ENCODE assay signal across 33 cellular contexts in the genomic region with DNA sequence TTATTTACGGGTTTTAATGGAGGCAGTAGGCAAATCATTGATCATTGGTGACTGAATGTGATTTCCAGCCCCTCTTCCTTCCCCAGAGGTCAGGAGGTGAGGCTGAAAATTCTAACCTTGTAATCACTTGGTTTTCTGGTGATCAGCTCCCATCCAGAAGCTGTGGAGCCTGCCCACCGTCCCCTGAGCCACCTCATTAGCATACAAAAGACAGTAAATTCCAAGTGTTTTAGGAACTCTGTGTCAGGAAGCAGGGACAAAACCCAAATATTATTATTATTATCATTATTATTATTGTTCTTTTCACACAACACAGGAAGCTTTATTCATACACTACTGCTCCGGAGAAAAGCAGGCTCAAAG. TPM values are rescaled to one million over a fixed set of nuclear protein-coding genes. Genes with fewer than 3 reads are reported as not detected.
"Had no signal": no experiment of that assay in that cellular context is flagged by ENCODE, and none has a peak within 500 bp of the region (broad histone marks: within the 10 kb centered on the region; RNA-seq: fewer than 3 reads in every experiment).

No MANE protein-coding gene starts in this region.

- H3K4me1 ChIP-seq: ascending aorta, breast epithelium, esophagus squamous epithelium, gastroesophageal sphincter, heart right ventricle had no signal

- H3K79me2 ChIP-seq: hepatocyte had no signal

- DNase-seq: activated CD4-positive, alpha-beta memory T cell treated with anti-CD3 and anti-CD28 coated beads, Interleukin-2, amount 10 ng/mL, durations not matched to agents 7 days and 5 days; activated CD4-positive, alpha-beta T cell treated with anti-CD3 and anti-CD28 coated beads for 1 hour; activated CD4-positive, alpha-beta T cell treated with anti-CD3 and anti-CD28 coated beads for 4 hours; activated CD4-positive, alpha-beta T cell treated with anti-CD3 and anti-CD28 coated beads, Interleukin-2, amount 10 ng/mL, durations not matched to agents 7 days and 5 days; activated CD4-positive, alpha-beta T cell treated with anti-CD3 and anti-CD28 coated beads, Interleukin-2, amount 50 U/mL, for 4 hours; activated CD8-positive, alpha-beta memory T cell treated with anti-CD3 and anti-CD28 coated beads, Interleukin-2, amount 50 U/mL, for 48 hours; activated gamma-delta T cell; activated naive CD4-positive, alpha-beta T cell; activated naive CD4-positive, alpha-beta T cell treated with anti-CD3 and anti-CD28 coated beads, Interleukin-2, amount 10 ng/mL, durations not matched to agents 7 days and 5 days; activated naive CD8-positive, alpha-beta T cell treated with anti-CD3 and anti-CD28 coated beads, Interleukin-2, amount 10 ng/mL, durations not matched to agents 7 days and 5 days; activated T-cell treated with anti-CD3 and anti-CD28 coated beads for 4 hours; activated T-cell treated with anti-CD3 and anti-CD28 coated beads, Interleukin-2, amount 50 U/mL, for 24 hours; activated T-cell treated with anti-CD3 and anti-CD28 coated beads, Interleukin-2, amount 50 U/mL, for 72 hours; dorsolateral prefrontal cortex; effector memory CD4-positive, alpha-beta T cell; erythroblast; esophagus squamous epithelium; foreskin melanocyte; heart right ventricle; T-helper 2 cell had no signal

- H3K4me3 Mint-ChIP-seq: activated CD4-positive, alpha-beta memory T cell treated with anti-CD3 and anti-CD28 coated beads, Interleukin-2, amount 10 ng/mL, durations not matched to agents 7 days and 5 days; activated CD4-positive, alpha-beta T cell treated with anti-CD3 and anti-CD28 coated beads, Interleukin-2, amount 10 ng/mL, durations not matched to agents 7 days and 5 days; activated naive CD4-positive, alpha-beta T cell treated with anti-CD3 and anti-CD28 coated beads, Interleukin-2, amount 10 ng/mL, durations not matched to agents 7 days and 5 days; activated naive CD8-positive, alpha-beta T cell treated with anti-CD3 and anti-CD28 coated beads, Interleukin-2, amount 10 ng/mL, durations not matched to agents 7 days and 5 days; activated T-cell treated with anti-CD3 and anti-CD28 coated beads, Interleukin-2, amount 50 U/mL, for 24 hours; activated T-cell treated with anti-CD3 and anti-CD28 coated beads, Interleukin-2, amount 50 U/mL, for 72 hours; brain; central memory CD8-positive, alpha-beta T cell; dendritic cell treated with granulocyte-macrophage colony-stimulating factor and Interleukin-4, amounts not matched to agents 40 ng/mL and 50 ng/mL, for 4 days had no signal

- ATAC-seq: activated naive CD4-positive, alpha-beta T cell treated with anti-CD3 and anti-CD28 coated beads, Interleukin-2, amount 50 U/mL, for 72 hours; activated T-cell treated with anti-CD3 and anti-CD28 coated beads, Interleukin-2, amount 50 U/mL, for 72 hours; gastroesophageal sphincter; heart right ventricle had no signal

- H3K27me3 Mint-ChIP-seq: activated CD4-positive, alpha-beta memory T cell treated with anti-CD3 and anti-CD28 coated beads, Interleukin-2, amount 10 ng/mL, durations not matched to agents 7 days and 5 days; activated CD4-positive, alpha-beta T cell treated with anti-CD3 and anti-CD28 coated beads, Interleukin-2, amount 10 ng/mL, durations not matched to agents 7 days and 5 days; activated naive CD8-positive, alpha-beta T cell treated with anti-CD3 and anti-CD28 coated beads, Interleukin-2, amount 10 ng/mL, durations not matched to agents 7 days and 5 days; dendritic cell treated with granulocyte-macrophage colony-stimulating factor and Interleukin-4, amounts not matched to agents 40 ng/mL and 50 ng/mL, for 4 days had no signal

- H3K9me3 ChIP-seq: ascending aorta had no signal

- H3K27me3 ChIP-seq: ascending aorta, cardiac muscle cell had no signal

- H3K4me1 Mint-ChIP-seq: brain had no signal

- H3K4me2 ChIP-seq: hepatocyte had no signal

- H3K36me3 ChIP-seq: ascending aorta, breast epithelium, cardiac muscle cell, esophagus squamous epithelium, gastroesophageal sphincter, heart right ventricle had no signal

- H3K36me3 Mint-ChIP-seq: brain had no signal

- H3K27ac Mint-ChIP-seq: activated CD4-positive, alpha-beta memory T cell treated with anti-CD3 and anti-CD28 coated beads, Interleukin-2, amount 10 ng/mL, durations not matched to agents 7 days and 5 days; activated CD4-positive, alpha-beta T cell treated with anti-CD3 and anti-CD28 coated beads, Interleukin-2, amount 10 ng/mL, durations not matched to agents 7 days and 5 days; activated naive CD4-positive, alpha-beta T cell treated with anti-CD3 and anti-CD28 coated beads, Interleukin-2, amount 10 ng/mL, durations not matched to agents 7 days and 5 days; activated naive CD8-positive, alpha-beta T cell treated with anti-CD3 and anti-CD28 coated beads, Interleukin-2, amount 10 ng/mL, durations not matched to agents 7 days and 5 days; activated T-cell treated with anti-CD3 and anti-CD28 coated beads, Interleukin-2, amount 50 U/mL, for 24 hours; activated T-cell treated with anti-CD3 and anti-CD28 coated beads, Interleukin-2, amount 50 U/mL, for 72 hours; brain; dendritic cell treated with granulocyte-macrophage colony-stimulating factor and Interleukin-4, amounts not matched to agents 40 ng/mL and 50 ng/mL, for 4 days had no signal

- H2AFZ ChIP-seq: hepatocyte had no signal

- H3K4me3 ChIP-seq: ascending aorta, breast epithelium, cardiac muscle cell, coronary artery, dorsolateral prefrontal cortex, esophagus squamous epithelium, gastroesophageal sphincter, heart right ventricle, hepatocyte had no signal

- H3K27ac ChIP-seq: ascending aorta, breast epithelium, cardiac muscle cell, coronary artery, dorsolateral prefrontal cortex, esophagus squamous epithelium, gastroesophageal sphincter, heart right ventricle, hepatocyte had no signal

RNA-seq across cellular contexts. Expression of a gene that starts 18.2 kb away (rescaled TPM):
- total RNA-seq: ascending aorta, breast epithelium, cardiac muscle cell, dorsolateral prefrontal cortex, esophagus squamous epithelium, fibroblast of lung, fibroblast of villous mesenchyme, gastroesophageal sphincter, glomerular endothelial cell, heart right ventricle, hepatocyte had no signal
- polyA plus RNA-seq: cardiac muscle cell, fibroblast of lung, heart right ventricle, hepatocyte had no signal
